9 cellular contexts compared by ENCODE assay signal in genomic region chr1:71521655-71522264, GRCh38.
DNase-seq lines count a peak whose midpoint lies in the region; ATAC-seq and TF ChIP-seq lines count a peak whose summit lies in the region.
"Had no signal": no experiment of that assay in that cellular context is flagged by ENCODE, and none has a peak within 500 bp of the region (broad histone marks: within the 10 kb centered on the region; RNA-seq: fewer than 3 reads in every experiment).

No MANE protein-coding gene starts in this region.

- H3K4me1 ChIP-seq in SJCRH30 (no peaks in the 10 kb centered on the region), trophoblast cell (ENCODE audit: control insufficient read depth in 1 of 2, insufficient read depth in 2 of 2, low read length in 2 of 2) (no peaks in the 10 kb centered on the region)
- H3K4me1 ChIP-seq: BLaER1 treated with 17β-estradiol and CSF1 and Interleukin-3, amounts not matched to agents 10 nM and 100 nM had no signal

- no peaks in the 10 kb centered on the region for H3K9me3 ChIP-seq in SJCRH30 (replicated peaks)
- H3K9me3 ChIP-seq in trophoblast cell (ENCODE audit: insufficient read depth, low read depth, low read length) = no peaks in the 10 kb centered on the region

- H3K23ac ChIP-seq in trophoblast cell (ENCODE audit: low read length) = no peak overlapping the region

- no peak overlapping the region for H3K18ac ChIP-seq in trophoblast cell (ENCODE audit: low read length)

- no peaks in the 10 kb centered on the region for H3K79me2 ChIP-seq in trophoblast cell (ENCODE audit: control insufficient read depth, insufficient read depth, low read length, poor library complexity)

- H2AFZ ChIP-seq in trophoblast cell (ENCODE audit: insufficient read depth, low read length, poor library complexity) = no peak overlapping the region

- H3K14ac ChIP-seq in trophoblast cell (ENCODE audit: low read length) = no peak overlapping the region

- no peak overlapping the region for H4K91ac ChIP-seq in trophoblast cell (ENCODE audit: low read depth, low read length)

- H3K4me2 ChIP-seq in trophoblast cell (ENCODE audit: low read length) = no peak overlapping the region
- H3K4me2 ChIP-seq: BLaER1 treated with 17β-estradiol and CSF1 and Interleukin-3, amounts not matched to agents 10 nM and 100 nM had no signal

- no peak overlapping the region for H3K4me3 ChIP-seq in SJCRH30
- H3K4me3 ChIP-seq in fibroblast of the aortic adventitia (ENCODE audit: low read depth, low read length) = no peak overlapping the region
- H3K4me3 ChIP-seq in trophoblast cell (ENCODE audit: low read depth, low read length) = no peak overlapping the region
- H3K4me3 ChIP-seq: BLaER1 treated with 17β-estradiol and CSF1 and Interleukin-3, amounts not matched to agents 10 nM and 100 nM had no signal

- no peaks in the 10 kb centered on the region for H3K79me1 ChIP-seq in trophoblast cell (ENCODE audit: low read length)

- H4K8ac ChIP-seq in trophoblast cell (ENCODE audit: low read depth, low read length) = no peak overlapping the region

- no peak overlapping the region for H3K4ac ChIP-seq in trophoblast cell (ENCODE audit: low read depth, low read length)

- TF ChIP-seq CTCF in fibroblast of the aortic adventitia (IDR thresholded peaks at IDR 0.05; ENCODE audit: insufficient read depth, low read length) = peak; percentile 83

- no peak overlapping the region for H2BK120ac ChIP-seq in trophoblast cell (ENCODE audit: insufficient read depth, low read length, poor library complexity)

- WGBS in trophoblast cell (ENCODE audit: extremely low coverage, insufficient coverage, insufficient read length) = no CpG with 5 or more reads among the region's 1 CpG

- no peaks in the 10 kb centered on the region for H3K27me3 ChIP-seq in SJCRH30
- H3K27me3 ChIP-seq in trophoblast cell (ENCODE audit: insufficient read depth, low read length) = no peaks in the 10 kb centered on the region
- H3K27me3 ChIP-seq: BLaER1 treated with 17β-estradiol and CSF1 and Interleukin-3, amounts not matched to agents 10 nM and 100 nM had no signal

- H3K36me3 ChIP-seq in SJCRH30 (no peaks in the 10 kb centered on the region), trophoblast cell (ENCODE audit: control insufficient read depth in 1 of 2, insufficient read depth in 2 of 2, low read length in 2 of 2) (no peaks in the 10 kb centered on the region)
- H3K36me3 ChIP-seq: BLaER1 treated with 17β-estradiol and CSF1 and Interleukin-3, amounts not matched to agents 10 nM and 100 nM had no signal

- no peak overlapping the region for H3K27ac ChIP-seq in SJCRH30
- no peak overlapping the region for H3K27ac ChIP-seq in trophoblast cell (ENCODE audit: low read depth, low read length)
- H3K27ac ChIP-seq: BLaER1 treated with 17β-estradiol and CSF1 and Interleukin-3, amounts not matched to agents 10 nM and 100 nM had no signal

- H2BK12ac ChIP-seq in trophoblast cell (ENCODE audit: low read length) = no peak overlapping the region

- H2BK5ac ChIP-seq in trophoblast cell (ENCODE audit: low read depth, low read length, poor library complexity) = no peak overlapping the region

- H3K9ac ChIP-seq in trophoblast cell (ENCODE audit: low read length) = no peak overlapping the region
- H3K9ac ChIP-seq: BLaER1 treated with 17β-estradiol and CSF1 and Interleukin-3, amounts not matched to agents 10 nM and 100 nM had no signal

- no peak for ATAC-seq in HG03571 (IDR thresholded peaks at IDR 0.05; ENCODE audit: unreplicated experiment)
- ATAC-seq in GM21528 (IDR thresholded peaks at IDR 0.05; ENCODE audit: low FRiP score, unreplicated experiment) = no peak

- DNase-seq in NCI-H2107 treated with DMSO at 0.1 percent for 48 hours (lab: John Stamatoyannopoulos, UW; ENCODE audit: unreplicated experiment) (peak; percentile 9), NCI-H2107 (lab: John Stamatoyannopoulos, UW) (no peak), HuH-7.5 (ENCODE audit: low spot score) (peak; percentile 3), SJCRH30 (peak; percentile 14 to 61), fibroblast of the aortic adventitia (ENCODE audit: low read depth) (peak; percentile 74), trophoblast cell (peak; percentile 13 to 47)

- H4K12ac ChIP-seq in trophoblast cell (ENCODE audit: low read depth, low read length) = no peak overlapping the region

- H2AK5ac ChIP-seq in trophoblast cell (ENCODE audit: low read length) = no peak overlapping the region
